Comparison of ENCODE assay signal across 8 cellular contexts in the genomic region with DNA sequence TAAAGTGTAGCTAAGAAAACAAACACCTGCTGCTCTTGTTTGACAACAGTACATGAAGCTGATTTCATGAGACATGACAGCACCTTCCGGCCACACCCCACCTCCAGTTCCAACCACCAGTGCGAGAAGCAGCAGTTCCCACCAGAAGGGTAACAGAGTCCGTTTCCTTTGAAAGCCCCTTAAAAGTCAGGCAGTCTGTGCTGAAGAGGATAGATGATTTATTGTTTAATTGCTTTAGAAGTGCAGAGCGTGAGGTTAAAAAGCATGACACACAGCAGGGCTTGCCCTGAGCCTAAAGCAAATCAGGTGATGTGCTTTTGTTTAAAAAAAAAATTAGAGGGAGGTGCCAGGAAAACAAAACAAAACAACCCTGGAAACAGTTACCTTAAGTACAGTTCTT.
DNase-seq lines count a peak whose midpoint lies in the region; ATAC-seq, FAIRE-seq and TF ChIP-seq lines count a peak whose summit lies in the region.

No MANE protein-coding gene starts in this region.

- WGBS in HepG2 (ENCODE audit: low lambda C conversion rate): 44% methylated on average over 4 of the region's 4 CpGs
- WGBS in prostate gland: 26% methylated on average over 4 of the region's 4 CpGs

- DNase-seq in NCI-H510A (lab: John Stamatoyannopoulos, UW): peak; percentile 47
- peak; percentile 58 for DNase-seq in activated T-helper 1 cell treated with anti-CD3 and anti-CD28 coated beads, Interleukin-12 subunit alpha, Interleukin-12 subunit beta, Interleukin-2, Interleukin-4 antibody, amounts not matched to agents 30 ng/mL and 10 ng/mL and 1 ng/mL, durations not matched to agents 14 hours and 24 hours and 36 hours (ENCODE audit: low spot score)
- DNase-seq in stimulated activated CD8-positive, alpha-beta memory T cell treated with anti-CD3 and anti-CD28 coated beads, Interleukin-15, amount 100 ng/mL, for 4 hours (ENCODE audit: low read depth in 2 of 2): peak; percentile 28 to 50
- DNase-seq in HepG2 (ENCODE audit: low spot score): no peak
- DNase-seq in prostate gland (ENCODE audit: low spot score): no peak
- DNase-seq in NOMO-1 treated with dmso at 0.1 percent for 144 hours (lab: John Stamatoyannopoulos, UW; ENCODE audit: unreplicated experiment): no peak
- DNase-seq in kidney tubule cell (ENCODE audit: low spot score): no peak

- TF ChIP-seq RAD21 in HepG2 (CRISPR knock-in tag; IDR thresholded peaks at IDR 0.05): no peak

- peak overlapping the region; percentile 81 for H3K27ac Mint-ChIP-seq in activated T-helper 1 cell treated with anti-CD3 and anti-CD28 coated beads, Interleukin-12 subunit alpha, Interleukin-12 subunit beta, Interleukin-2, Interleukin-4 antibody, amounts not matched to agents 30 ng/mL and 10 ng/mL and 1 ng/mL, durations not matched to agents 14 hours and 24 hours and 36 hours

- H3K4me3 ChIP-seq in HepG2 (replicated peaks in 1 of 3; ENCODE audit: insufficient read depth in 1 of 3, low read depth in 2 of 3, low read length in 3 of 3): no peak overlapping the region
- no peak overlapping the region for H3K4me3 ChIP-seq in prostate gland

- FAIRE-seq in HepG2 (lab: Jason Lieb, UNC): no peak

- no peak overlapping the region for H3K4me2 ChIP-seq in HepG2 (ENCODE audit: low read depth, low read length)

- H3K27ac ChIP-seq in HepG2 (ENCODE audit: extremely low read length, insufficient read depth, low read length) (no peak overlapping the region), prostate gland (no peak overlapping the region)

- H3K36me3 Mint-ChIP-seq in activated T-helper 1 cell treated with anti-CD3 and anti-CD28 coated beads, Interleukin-12 subunit alpha, Interleukin-12 subunit beta, Interleukin-2, Interleukin-4 antibody, amounts not matched to agents 30 ng/mL and 10 ng/mL and 1 ng/mL, durations not matched to agents 14 hours and 24 hours and 36 hours (ENCODE audit: low read depth): peaks cover 45% of the 10 kb centered on the region

- no peaks in the 10 kb centered on the region for H3K9me3 ChIP-seq in HepG2 (ENCODE audit: low read length)
- H3K9me3 ChIP-seq in prostate gland: no peaks in the 10 kb centered on the region

- ATAC-seq in GM21515 (IDR thresholded peaks at IDR 0.05; ENCODE audit: unreplicated experiment): peak; percentile 73
- ATAC-seq in HepG2: no peak

- no peaks in the 10 kb centered on the region for H3K36me3 ChIP-seq in HepG2 (replicated peaks in 1 of 2; ENCODE audit: control insufficient read depth in 1 of 2, insufficient read depth in 2 of 2, low read length in 2 of 2)
- H3K36me3 ChIP-seq in prostate gland: no peaks in the 10 kb centered on the region

- POLR2A ChIA-PET in HepG2 (lab: Yijun Ruan, JAX): no interaction called here

- peak overlapping the region; percentile 50 for H3K4me3 Mint-ChIP-seq in activated T-helper 1 cell treated with anti-CD3 and anti-CD28 coated beads, Interleukin-12 subunit alpha, Interleukin-12 subunit beta, Interleukin-2, Interleukin-4 antibody, amounts not matched to agents 30 ng/mL and 10 ng/mL and 1 ng/mL, durations not matched to agents 14 hours and 24 hours and 36 hours

- no peaks in the 10 kb centered on the region for H3K27me3 ChIP-seq in HepG2 (ENCODE audit: control insufficient read depth in 1 of 2, insufficient read depth in 2 of 2, low read length in 2 of 2)
- no peaks in the 10 kb centered on the region for H3K27me3 ChIP-seq in prostate gland (replicated peaks; ENCODE audit: insufficient read depth)

- intact Hi-C loops in activated T-helper 1 cell treated with anti-CD3 and anti-CD28 coated beads, Interleukin-12 subunit alpha, Interleukin-12 subunit beta, Interleukin-2, Interleukin-4 antibody, amounts not matched to agents 30 ng/mL and 10 ng/mL and 1 ng/mL, durations not matched to agents 14 hours and 24 hours and 36 hours (cut with micrococcal nuclease): loop anchor here (2.0 to 5.0 kb wide), 2 partner anchors 35 to 41 kb away; no protein-coding TSS in a partner anchor
- intact Hi-C loops in HepG2 (cut with micrococcal nuclease; ENCODE audit: unreplicated experiment): no loop called here
- intact Hi-C loops in prostate gland (cut with DNase I): no loop called here

- TF ChIP-seq CTCF in HepG2 (CRISPR knock-in tag; IDR thresholded peaks at IDR 0.05): no peak
- TF ChIP-seq CTCF in prostate gland (IDR thresholded peaks at IDR 0.05): no peak

- H4K20me1 ChIP-seq in HepG2 (ENCODE audit: insufficient read depth, low read length): no peaks in the 10 kb centered on the region

- in situ Hi-C loops in HepG2 (cut with HindIII; ENCODE audit: extremely low pct_ligation_motif_present, low pct_unique_long_range_greater_than_20kb): no loop called here

- CTCF ChIA-PET in HepG2 (lab: Yijun Ruan, JAX; ENCODE audit: low intra/inter-chr PET ratio, low total read pairs): no interaction called here

- H2AFZ ChIP-seq in HepG2 (ENCODE audit: low read length): no peak overlapping the region

- peaks cover 73% of the 10 kb centered on the region for H3K4me1 Mint-ChIP-seq in activated T-helper 1 cell treated with anti-CD3 and anti-CD28 coated beads, Interleukin-12 subunit alpha, Interleukin-12 subunit beta, Interleukin-2, Interleukin-4 antibody, amounts not matched to agents 30 ng/mL and 10 ng/mL and 1 ng/mL, durations not matched to agents 14 hours and 24 hours and 36 hours (ENCODE audit: low read depth)

- no peak overlapping the region for H3K9ac ChIP-seq in HepG2 (ENCODE audit: insufficient read depth, low read depth, low read length)

- H3K9me3 Mint-ChIP-seq in activated T-helper 1 cell treated with anti-CD3 and anti-CD28 coated beads, Interleukin-12 subunit alpha, Interleukin-12 subunit beta, Interleukin-2, Interleukin-4 antibody, amounts not matched to agents 30 ng/mL and 10 ng/mL and 1 ng/mL, durations not matched to agents 14 hours and 24 hours and 36 hours: no peaks in the 10 kb centered on the region

- no peaks in the 10 kb centered on the region for H3K79me2 ChIP-seq in HepG2 (ENCODE audit: insufficient read depth, low read length)

- BruUV-seq in HepG2 (replicated peaks; lab: Mats Ljungman, UMichigan): no TSS peak

- TF ChIP-seq POLR2A in HepG2 (IDR thresholded peaks at IDR 0.05; ENCODE audit: insufficient read depth in 1 of 2, low read depth in 2 of 2, low read length in 2 of 2): no peak
- no peak for TF ChIP-seq POLR2A in prostate gland (IDR thresholded peaks at IDR 0.05)

- TF ChIP-seq EP300 in HepG2 (IDR thresholded peaks at IDR 0.05; ENCODE audit: low read depth in 2 of 2, low read length in 2 of 2): no peak
- no peak for TF ChIP-seq EP300 in HepG2 (CRISPR knock-in tag; IDR thresholded peaks at IDR 0.05; ENCODE audit: borderline replicate concordance)

- no peaks in the 10 kb centered on the region for H3K27me3 Mint-ChIP-seq in activated T-helper 1 cell treated with anti-CD3 and anti-CD28 coated beads, Interleukin-12 subunit alpha, Interleukin-12 subunit beta, Interleukin-2, Interleukin-4 antibody, amounts not matched to agents 30 ng/mL and 10 ng/mL and 1 ng/mL, durations not matched to agents 14 hours and 24 hours and 36 hours (ENCODE audit: insufficient read depth)

- H3K4me1 ChIP-seq in HepG2 (ENCODE audit: insufficient read depth, low read length) (no peaks in the 10 kb centered on the region), prostate gland (replicated peaks) (no peaks in the 10 kb centered on the region)

TF ChIP-seq in HepG2, 621 proteins besides CTCF, POLR2A, EP300 and RAD21 (continues in another document):
- TF ChIP-seq HNRNPLL (IDR thresholded peaks at IDR 0.05; ENCODE audit: low read depth, low read length, poor library complexity, severe bottlenecking) (no peak), SP1 (IDR thresholded peaks at IDR 0.05) (no peak), SP1 (CRISPR knock-in tag; IDR thresholded peaks at IDR 0.05) (no peak), RARG (CRISPR knock-in tag; IDR thresholded peaks at IDR 0.05; ENCODE audit: low read depth) (no peak), ZNF850 (CRISPR knock-in tag; conservative IDR thresholded peaks at IDR 0.05) (no peak), MED1 (CRISPR knock-in tag; IDR thresholded peaks at IDR 0.05) (no peak), HMG20A (CRISPR knock-in tag; IDR thresholded peaks at IDR 0.05; ENCODE audit: borderline replicate concordance) (no peak)
- TF ChIP-seq, protein P1, sequence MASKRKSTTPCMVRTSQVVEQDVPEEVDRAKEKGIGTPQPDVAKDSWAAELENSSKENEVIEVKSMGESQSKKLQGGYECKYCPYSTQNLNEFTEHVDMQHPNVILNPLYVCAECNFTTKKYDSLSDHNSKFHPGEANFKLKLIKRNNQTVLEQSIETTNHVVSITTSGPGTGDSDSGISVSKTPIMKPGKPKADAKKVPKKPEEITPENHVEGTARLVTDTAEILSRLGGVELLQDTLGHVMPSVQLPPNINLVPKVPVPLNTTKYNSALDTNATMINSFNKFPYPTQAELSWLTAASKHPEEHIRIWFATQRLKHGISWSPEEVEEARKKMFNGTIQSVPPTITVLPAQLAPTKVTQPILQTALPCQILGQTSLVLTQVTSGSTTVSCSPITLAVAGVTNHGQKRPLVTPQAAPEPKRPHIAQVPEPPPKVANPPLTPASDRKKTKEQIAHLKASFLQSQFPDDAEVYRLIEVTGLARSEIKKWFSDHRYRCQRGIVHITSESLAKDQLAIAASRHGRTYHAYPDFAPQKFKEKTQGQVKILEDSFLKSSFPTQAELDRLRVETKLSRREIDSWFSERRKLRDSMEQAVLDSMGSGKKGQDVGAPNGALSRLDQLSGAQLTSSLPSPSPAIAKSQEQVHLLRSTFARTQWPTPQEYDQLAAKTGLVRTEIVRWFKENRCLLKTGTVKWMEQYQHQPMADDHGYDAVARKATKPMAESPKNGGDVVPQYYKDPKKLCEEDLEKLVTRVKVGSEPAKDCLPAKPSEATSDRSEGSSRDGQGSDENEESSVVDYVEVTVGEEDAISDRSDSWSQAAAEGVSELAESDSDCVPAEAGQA (IDR thresholded peaks at IDR 0.05; ENCODE audit: low read depth): no peak
- TF ChIP-seq, protein P1 (CRISPR knock-in tag; IDR thresholded peaks at IDR 0.05; ENCODE audit: borderline replicate concordance): no peak

Comparison
In these comparisons a context has a peak if more than half of its experiments do, and no peak if none do; other contexts are left out.
1. DNase-seq: peak in NCI-H510A (single experiment), activated T-helper 1 cell treated with anti-CD3 and anti-CD28 coated beads, Interleukin-12 subunit alpha, Interleukin-12 subunit beta, Interleukin-2, Interleukin-4 antibody, amounts not matched to agents 30 ng/mL and 10 ng/mL and 1 ng/mL, durations not matched to agents 14 hours and 24 hours and 36 hours (single experiment) and stimulated activated CD8-positive, alpha-beta memory T cell treated with anti-CD3 and anti-CD28 coated beads, Interleukin-15, amount 100 ng/mL, for 4 hours (2 of 2); none in HepG2 (single experiment), prostate gland (single experiment), NOMO-1 treated with dmso at 0.1 percent for 144 hours (single experiment) and kidney tubule cell (single experiment).